ENCODE assay signal across 16 cellular contexts in the genomic region with DNA sequence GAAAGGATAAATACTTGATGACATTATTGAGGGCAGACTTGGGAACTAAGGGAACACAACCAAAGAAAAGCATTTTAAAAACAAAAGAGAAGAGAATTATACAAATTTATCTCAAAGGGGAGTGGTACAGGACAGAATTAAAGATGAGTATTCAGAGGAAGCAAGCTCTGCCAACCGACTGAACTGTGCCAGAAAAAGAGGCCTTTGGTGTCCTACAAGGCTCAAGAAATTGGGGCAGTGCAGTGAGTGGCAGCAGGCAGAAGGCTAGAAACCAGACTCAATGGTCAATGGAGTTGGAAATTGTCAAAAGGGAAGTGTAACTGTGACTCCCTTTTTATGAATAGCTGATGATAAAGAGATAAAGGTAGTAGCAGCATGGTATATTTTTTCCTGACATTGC.
DNase-seq lines count a peak whose midpoint lies in the region; TF ChIP-seq lines count a peak whose summit lies in the region.
"Had no signal": no experiment of that assay in that cellular context is flagged by ENCODE, and none has a peak within 500 bp of the region (broad histone marks: within the 10 kb centered on the region; RNA-seq: fewer than 3 reads in every experiment).

No MANE protein-coding gene starts in this region.

- H2BK5ac ChIP-seq in trophoblast cell (ENCODE audit: low read depth, low read length, poor library complexity) = no peak overlapping the region

- peaks cover 6 to 18% (median 15%) of the 10 kb centered on the region in 10 experiments; a peak in 19 of 20 replicates for H3K4me1 ChIP-seq in BLaER1 treated with 17β-estradiol and CSF1 and Interleukin-3, amounts not matched to agents 10 nM and 100 nM
- peaks cover 0 to 2% of the 10 kb centered on the region in 2 experiments for H3K4me1 ChIP-seq in trophoblast cell (ENCODE audit: control insufficient read depth in 1 of 2, insufficient read depth in 2 of 2, low read length in 2 of 2)
- H3K4me1 ChIP-seq: HAP-1 had no signal

- no peak overlapping the region for H3K23ac ChIP-seq in trophoblast cell (ENCODE audit: low read length)

- no peaks in the 10 kb centered on the region for H3K27me3 ChIP-seq in BLaER1 treated with 17β-estradiol and CSF1 and Interleukin-3, amounts not matched to agents 10 nM and 100 nM
- H3K27me3 ChIP-seq in WERI-Rb-1 (ENCODE audit: insufficient read depth, low read depth, severe bottlenecking) = no peaks in the 10 kb centered on the region
- no peaks in the 10 kb centered on the region for H3K27me3 ChIP-seq in trophoblast cell (ENCODE audit: insufficient read depth, low read length)

- no peak overlapping the region for H2BK120ac ChIP-seq in trophoblast cell (ENCODE audit: insufficient read depth, low read length, poor library complexity)

- H4K12ac ChIP-seq in trophoblast cell (ENCODE audit: low read depth, low read length) = no peak overlapping the region

- no peak overlapping the region for H3K4me3 ChIP-seq in BLaER1 treated with 17β-estradiol and CSF1 and Interleukin-3, amounts not matched to agents 10 nM and 100 nM
- H3K4me3 ChIP-seq in NB4 (ENCODE audit: low read depth, low read length) (no peak overlapping the region), WERI-Rb-1 (ENCODE audit: low read depth, low read length) (no peak overlapping the region), trophoblast cell (ENCODE audit: low read depth, low read length) (no peak overlapping the region)
- H3K4me3 ChIP-seq: GM12878, HAP-1 had no signal

- H3K14ac ChIP-seq in trophoblast cell (ENCODE audit: low read length) = no peak overlapping the region

- no peak overlapping the region for H3K4ac ChIP-seq in trophoblast cell (ENCODE audit: low read depth, low read length)

- H3K27ac ChIP-seq in BLaER1 treated with 17β-estradiol and CSF1 and Interleukin-3, amounts not matched to agents 10 nM and 100 nM = peak overlapping the region; percentile 45 to 76 (median 66); a peak in 19 of 22 replicates
- peak overlapping the region; percentile 42 for H3K27ac ChIP-seq in epithelial cell of prostate
- no peak overlapping the region for H3K27ac ChIP-seq in WERI-Rb-1
- no peak overlapping the region for H3K27ac ChIP-seq in trophoblast cell (ENCODE audit: low read depth, low read length)

- H3K9ac ChIP-seq in BLaER1 treated with 17β-estradiol and CSF1 and Interleukin-3, amounts not matched to agents 10 nM and 100 nM = peak overlapping the region in 3 of 11 experiments; percentile 33 to 51 (median 39); a peak in 3 of 22 replicates
- H3K9ac ChIP-seq in trophoblast cell (ENCODE audit: low read length) = no peak overlapping the region

- no CpG with 5 or more reads among the region's 1 CpG for WGBS in trophoblast cell (ENCODE audit: extremely low coverage, insufficient coverage, insufficient read length)

- no peak overlapping the region for H4K91ac ChIP-seq in trophoblast cell (ENCODE audit: low read depth, low read length)

- no peak overlapping the region for H3K18ac ChIP-seq in trophoblast cell (ENCODE audit: low read length)

- H3K9me3 ChIP-seq in BLaER1 treated with 17β-estradiol and CSF1 and Interleukin-3, amounts not matched to agents 10 nM and 100 nM (replicated peaks in 1 of 11) = peaks cover 0 to under 1% (median 0%) of the 10 kb centered on the region in 11 experiments; a peak in 2 of 22 replicates
- no peaks in the 10 kb centered on the region for H3K9me3 ChIP-seq in WERI-Rb-1 (ENCODE audit: severe bottlenecking)
- H3K9me3 ChIP-seq in trophoblast cell (ENCODE audit: insufficient read depth, low read depth, low read length) = no peaks in the 10 kb centered on the region
- H3K9me3 ChIP-seq: HAP-1 had no signal

- DNase-seq in GF-D8 (lab: John Stamatoyannopoulos, UW) = peak; percentile 10
- DNase-seq in NB4 (ENCODE audit: low read depth) = peak; percentile 73
- DNase-seq in epithelial cell of prostate (ENCODE audit: low read depth, low spot score) = no peak
- DNase-seq in WERI-Rb-1 = no peak
- DNase-seq in trophoblast cell = no peak
- DNase-seq in NCI-H2081 treated with DMSO at 0.1 percent for 48 hours (lab: John Stamatoyannopoulos, UW) = no peak
- DNase-seq in EL = no peak
- DNase-seq: CD4-positive, alpha-beta T cell; CD8-positive, alpha-beta memory T cell; DMS 273 treated with DMSO at 0.1 percent for 48 hours; DMS79; GOT3; HFFc6 had no signal

- no peaks in the 10 kb centered on the region for H3K79me2 ChIP-seq in trophoblast cell (ENCODE audit: control insufficient read depth, insufficient read depth, low read length, poor library complexity)

- TF ChIP-seq CTCF in NB4 (IDR thresholded peaks at IDR 0.05; ENCODE audit: low read depth, low read length) (no peak), WERI-Rb-1 (IDR thresholded peaks at IDR 0.05; ENCODE audit: low read depth, low read length) (no peak)

- no peaks in the 10 kb centered on the region for H3K36me3 ChIP-seq in BLaER1 treated with 17β-estradiol and CSF1 and Interleukin-3, amounts not matched to agents 10 nM and 100 nM
- H3K36me3 ChIP-seq in WERI-Rb-1 (no peaks in the 10 kb centered on the region), trophoblast cell (ENCODE audit: control insufficient read depth in 1 of 2, insufficient read depth in 2 of 2, low read length in 2 of 2) (no peaks in the 10 kb centered on the region)
- H3K36me3 ChIP-seq: HAP-1 had no signal

- peak overlapping the region; percentile 9 to 64 (median 54); a peak in 20 of 22 replicates for H3K4me2 ChIP-seq in BLaER1 treated with 17β-estradiol and CSF1 and Interleukin-3, amounts not matched to agents 10 nM and 100 nM
- H3K4me2 ChIP-seq in trophoblast cell (ENCODE audit: low read length) = no peak overlapping the region

- H4K20me1 ChIP-seq in BLaER1 treated with 17β-estradiol and CSF1 and Interleukin-3, amounts not matched to agents 10 nM and 100 nM = no peaks in the 10 kb centered on the region

- H2BK12ac ChIP-seq in trophoblast cell (ENCODE audit: low read length) = no peak overlapping the region

- H2AFZ ChIP-seq in trophoblast cell (ENCODE audit: insufficient read depth, low read length, poor library complexity) = no peak overlapping the region

- H3K79me1 ChIP-seq in trophoblast cell (ENCODE audit: low read length) = no peaks in the 10 kb centered on the region

- no peak for TF ChIP-seq POLR2A in NB4 (IDR thresholded peaks at IDR 0.05; ENCODE audit: extremely low read depth, insufficient read length)

- H2AK5ac ChIP-seq in trophoblast cell (ENCODE audit: low read length) = no peak overlapping the region

- no peak overlapping the region for H4K8ac ChIP-seq in trophoblast cell (ENCODE audit: low read depth, low read length)

Comparison
In these comparisons a context has a peak if more than half of its experiments do, and no peak if none do; other contexts are left out.
1. H3K27ac ChIP-seq: peak in BLaER1 treated with 17β-estradiol and CSF1 and Interleukin-3, amounts not matched to agents 10 nM and 100 nM (11 of 11) and epithelial cell of prostate (single experiment); none in WERI-Rb-1 (single experiment) and trophoblast cell (single experiment).
2. DNase-seq: peak in GF-D8 (single experiment) and NB4 (single experiment); none in epithelial cell of prostate (single experiment), WERI-Rb-1 (single experiment), trophoblast cell (0 of 2), NCI-H2081 treated with DMSO at 0.1 percent for 48 hours (single experiment) and EL (single experiment).